Comparison of ENCODE assay signal across 1 cellular context in genomic region chr2:132439703-132440398, GRCh38.
TF ChIP-seq lines count a peak whose summit lies in the region.

No MANE protein-coding gene starts in this region.

TF ChIP-seq in HepG2, 621 proteins besides CTCF, POLR2A, EP300 and RAD21 (continued from another document and continues in another):
- TF ChIP-seq RXRB (CRISPR knock-in tag; IDR thresholded peaks at IDR 0.05; ENCODE audit: borderline replicate concordance) (peak; percentile 46; the same call in 1 of the 2 replicates), ZNF10 (CRISPR knock-in tag; IDR thresholded peaks at IDR 0.05; ENCODE audit: borderline replicate concordance, low read depth) (no peak), NFKB2 (CRISPR knock-in tag; IDR thresholded peaks at IDR 0.05; ENCODE audit: borderline replicate concordance) (no peak), ZFY (CRISPR knock-in tag; IDR thresholded peaks at IDR 0.05) (no peak), PAWR (CRISPR knock-in tag; IDR thresholded peaks at IDR 0.05; ENCODE audit: borderline replicate concordance) (no peak), ASH2L (IDR thresholded peaks at IDR 0.05; ENCODE audit: insufficient read length, low read depth, low read length) (no peak), ZSCAN25 (CRISPR knock-in tag; IDR thresholded peaks at IDR 0.05) (no peak), SOX6 (IDR thresholded peaks at IDR 0.05) (no peak), SOX6 (CRISPR knock-in tag; IDR thresholded peaks at IDR 0.05) (peak; percentile 91), TSC22D2 (CRISPR knock-in tag; IDR thresholded peaks at IDR 0.05; ENCODE audit: borderline replicate concordance) (no peak), ZNF674 (CRISPR knock-in tag; IDR thresholded peaks at IDR 0.05; ENCODE audit: low read depth) (no peak), DNMT1 (CRISPR knock-in tag; IDR thresholded peaks at IDR 0.05) (no peak), ZMYM3 (CRISPR knock-in tag; IDR thresholded peaks at IDR 0.05) (0 out of 2 replicates have a peak, but pooled peaks have one; percentile 8), ZNF619 (CRISPR knock-in tag; IDR thresholded peaks at IDR 0.05) (no peak), ZBTB46 (CRISPR knock-in tag; IDR thresholded peaks at IDR 0.05; ENCODE audit: borderline replicate concordance) (no peak), NCOA5 (CRISPR knock-in tag; IDR thresholded peaks at IDR 0.05) (no peak), KDM5B (CRISPR knock-in tag; IDR thresholded peaks at IDR 0.05; ENCODE audit: borderline replicate concordance) (no peak), POLR2AphosphoS2 (IDR thresholded peaks at IDR 0.05; ENCODE audit: low read depth, low read length) (no peak), ZNF317 (CRISPR knock-in tag; IDR thresholded peaks at IDR 0.05) (0 out of 2 replicates have a peak, but pooled peaks have one; percentile 47), ZNF577 (CRISPR knock-in tag; IDR thresholded peaks at IDR 0.05; ENCODE audit: borderline replicate concordance, low read depth) (no peak), PHF20 (CRISPR knock-in tag; IDR thresholded peaks at IDR 0.05) (no peak), ZBTB1 (CRISPR knock-in tag; IDR thresholded peaks at IDR 0.05; ENCODE audit: borderline replicate concordance) (no peak), YEATS4 (CRISPR knock-in tag; IDR thresholded peaks at IDR 0.05; ENCODE audit: borderline replicate concordance) (peak; percentile 26; the same call in 1 of the 2 replicates), PLRG1 (conservative IDR thresholded peaks at IDR 0.05) (no peak), NR0B2 (CRISPR knock-in tag; IDR thresholded peaks at IDR 0.05) (no peak), SIX4 (CRISPR knock-in tag; IDR thresholded peaks at IDR 0.05) (peak; percentile 98), HMG20B (CRISPR knock-in tag; conservative IDR thresholded peaks at IDR 0.05) (no peak), TEAD3 (CRISPR knock-in tag; optimal IDR thresholded peaks at IDR 0.05; ENCODE audit: borderline replicate concordance) (peak; percentile 81), SCMH1 (CRISPR knock-in tag; IDR thresholded peaks at IDR 0.05; ENCODE audit: borderline replicate concordance) (no peak), ZNF180 (CRISPR knock-in tag; IDR thresholded peaks at IDR 0.05; ENCODE audit: borderline replicate concordance, low read depth) (no peak), ZNF556 (CRISPR knock-in tag; IDR thresholded peaks at IDR 0.05; ENCODE audit: borderline replicate concordance) (no peak), ZNF784 (CRISPR knock-in tag; IDR thresholded peaks at IDR 0.05; ENCODE audit: borderline replicate concordance) (0 out of 2 replicates have a peak, but pooled peaks have one; percentile 49), FOXK1 (CRISPR knock-in tag; IDR thresholded peaks at IDR 0.05; ENCODE audit: borderline replicate concordance, low read depth) (no peak), GATAD1 (CRISPR knock-in tag; IDR thresholded peaks at IDR 0.05) (no peak), WIZ (CRISPR knock-in tag; IDR thresholded peaks at IDR 0.05) (peak; percentile 75; the same call in 1 of the 2 replicates), ZNF777 (CRISPR knock-in tag; IDR thresholded peaks at IDR 0.05) (no peak), ZBTB2 (CRISPR knock-in tag; IDR thresholded peaks at IDR 0.05; ENCODE audit: low read depth) (no peak), RARG (CRISPR knock-in tag; IDR thresholded peaks at IDR 0.05; ENCODE audit: low read depth) (no peak), DBP (CRISPR knock-in tag; IDR thresholded peaks at IDR 0.05; ENCODE audit: not compliant biosample characterization) (no peak), NPAS2 (CRISPR knock-in tag; IDR thresholded peaks at IDR 0.05; ENCODE audit: borderline replicate concordance) (no peak), ZXDC (CRISPR knock-in tag; IDR thresholded peaks at IDR 0.05) (no peak), HDAC6 (IDR thresholded peaks at IDR 0.05; ENCODE audit: low read depth, low read length) (no peak), HHEX (CRISPR knock-in tag; IDR thresholded peaks at IDR 0.05) (no peak)
- TF ChIP-seq, protein P1, sequence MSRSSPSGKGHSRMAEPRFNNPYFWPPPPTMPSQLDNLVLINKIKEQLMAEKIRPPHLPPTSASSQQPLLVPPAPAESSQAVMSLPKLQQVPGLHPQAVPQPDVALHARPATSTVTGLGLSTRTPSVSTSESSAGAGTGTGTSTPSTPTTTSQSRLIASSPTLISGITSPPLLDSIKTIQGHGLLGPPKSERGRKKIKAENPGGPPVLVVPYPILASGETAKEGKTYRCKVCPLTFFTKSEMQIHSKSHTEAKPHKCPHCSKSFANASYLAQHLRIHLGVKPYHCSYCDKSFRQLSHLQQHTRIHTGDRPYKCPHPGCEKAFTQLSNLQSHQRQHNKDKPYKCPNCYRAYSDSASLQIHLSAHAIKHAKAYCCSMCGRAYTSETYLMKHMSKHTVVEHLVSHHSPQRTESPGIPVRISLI (CRISPR knock-in tag; IDR thresholded peaks at IDR 0.05; ENCODE audit: borderline replicate concordance) = no peak
- TF ChIP-seq, protein P2, sequence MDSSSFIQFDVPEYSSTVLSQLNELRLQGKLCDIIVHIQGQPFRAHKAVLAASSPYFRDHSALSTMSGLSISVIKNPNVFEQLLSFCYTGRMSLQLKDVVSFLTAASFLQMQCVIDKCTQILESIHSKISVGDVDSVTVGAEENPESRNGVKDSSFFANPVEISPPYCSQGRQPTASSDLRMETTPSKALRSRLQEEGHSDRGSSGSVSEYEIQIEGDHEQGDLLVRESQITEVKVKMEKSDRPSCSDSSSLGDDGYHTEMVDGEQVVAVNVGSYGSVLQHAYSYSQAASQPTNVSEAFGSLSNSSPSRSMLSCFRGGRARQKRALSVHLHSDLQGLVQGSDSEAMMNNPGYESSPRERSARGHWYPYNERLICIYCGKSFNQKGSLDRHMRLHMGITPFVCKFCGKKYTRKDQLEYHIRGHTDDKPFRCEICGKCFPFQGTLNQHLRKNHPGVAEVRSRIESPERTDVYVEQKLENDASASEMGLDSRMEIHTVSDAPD (CRISPR knock-in tag; IDR thresholded peaks at IDR 0.05) = no peak
- TF ChIP-seq, protein P3, sequence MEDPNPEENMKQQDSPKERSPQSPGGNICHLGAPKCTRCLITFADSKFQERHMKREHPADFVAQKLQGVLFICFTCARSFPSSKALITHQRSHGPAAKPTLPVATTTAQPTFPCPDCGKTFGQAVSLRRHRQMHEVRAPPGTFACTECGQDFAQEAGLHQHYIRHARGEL (CRISPR knock-in tag; IDR thresholded peaks at IDR 0.05) = no peak
- TF ChIP-seq, protein P4, sequence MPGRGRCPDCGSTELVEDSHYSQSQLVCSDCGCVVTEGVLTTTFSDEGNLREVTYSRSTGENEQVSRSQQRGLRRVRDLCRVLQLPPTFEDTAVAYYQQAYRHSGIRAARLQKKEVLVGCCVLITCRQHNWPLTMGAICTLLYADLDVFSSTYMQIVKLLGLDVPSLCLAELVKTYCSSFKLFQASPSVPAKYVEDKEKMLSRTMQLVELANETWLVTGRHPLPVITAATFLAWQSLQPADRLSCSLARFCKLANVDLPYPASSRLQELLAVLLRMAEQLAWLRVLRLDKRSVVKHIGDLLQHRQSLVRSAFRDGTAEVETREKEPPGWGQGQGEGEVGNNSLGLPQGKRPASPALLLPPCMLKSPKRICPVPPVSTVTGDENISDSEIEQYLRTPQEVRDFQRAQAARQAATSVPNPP (CRISPR knock-in tag; IDR thresholded peaks at IDR 0.05) = no peak
- TF ChIP-seq, protein P5, sequence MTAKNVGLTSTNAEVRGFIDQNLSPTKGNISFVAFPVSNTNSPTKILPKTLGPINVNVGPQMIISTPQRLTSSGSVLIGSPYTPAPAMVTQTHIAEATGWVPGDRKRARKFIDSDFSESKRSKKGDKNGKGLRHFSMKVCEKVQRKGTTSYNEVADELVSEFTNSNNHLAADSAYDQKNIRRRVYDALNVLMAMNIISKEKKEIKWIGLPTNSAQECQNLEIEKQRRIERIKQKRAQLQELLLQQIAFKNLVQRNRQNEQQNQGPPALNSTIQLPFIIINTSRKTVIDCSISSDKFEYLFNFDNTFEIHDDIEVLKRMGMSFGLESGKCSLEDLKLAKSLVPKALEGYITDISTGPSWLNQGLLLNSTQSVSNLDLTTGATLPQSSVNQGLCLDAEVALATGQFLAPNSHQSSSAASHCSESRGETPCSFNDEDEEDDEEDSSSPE (CRISPR knock-in tag; IDR thresholded peaks at IDR 0.05) = no peak
- TF ChIP-seq, protein P6, sequence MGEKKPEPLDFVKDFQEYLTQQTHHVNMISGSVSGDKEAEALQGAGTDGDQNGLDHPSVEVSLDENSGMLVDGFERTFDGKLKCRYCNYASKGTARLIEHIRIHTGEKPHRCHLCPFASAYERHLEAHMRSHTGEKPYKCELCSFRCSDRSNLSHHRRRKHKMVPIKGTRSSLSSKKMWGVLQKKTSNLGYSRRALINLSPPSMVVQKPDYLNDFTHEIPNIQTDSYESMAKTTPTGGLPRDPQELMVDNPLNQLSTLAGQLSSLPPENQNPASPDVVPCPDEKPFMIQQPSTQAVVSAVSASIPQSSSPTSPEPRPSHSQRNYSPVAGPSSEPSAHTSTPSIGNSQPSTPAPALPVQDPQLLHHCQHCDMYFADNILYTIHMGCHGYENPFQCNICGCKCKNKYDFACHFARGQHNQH (CRISPR knock-in tag; IDR thresholded peaks at IDR 0.05) = peak; percentile 62; the same call in 1 of the 2 replicates
- TF ChIP-seq, protein P7, sequence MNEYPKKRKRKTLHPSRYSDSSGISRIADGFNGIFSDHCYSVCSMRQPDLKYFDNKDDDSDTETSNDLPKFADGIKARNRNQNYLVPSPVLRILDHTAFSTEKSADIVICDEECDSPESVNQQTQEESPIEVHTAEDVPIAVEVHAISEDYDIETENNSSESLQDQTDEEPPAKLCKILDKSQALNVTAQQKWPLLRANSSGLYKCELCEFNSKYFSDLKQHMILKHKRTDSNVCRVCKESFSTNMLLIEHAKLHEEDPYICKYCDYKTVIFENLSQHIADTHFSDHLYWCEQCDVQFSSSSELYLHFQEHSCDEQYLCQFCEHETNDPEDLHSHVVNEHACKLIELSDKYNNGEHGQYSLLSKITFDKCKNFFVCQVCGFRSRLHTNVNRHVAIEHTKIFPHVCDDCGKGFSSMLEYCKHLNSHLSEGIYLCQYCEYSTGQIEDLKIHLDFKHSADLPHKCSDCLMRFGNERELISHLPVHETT (CRISPR knock-in tag; conservative IDR thresholded peaks at IDR 0.05) = no peak
